8 cellular contexts compared by ENCODE assay signal in genomic region chr10:110304394-110304779, GRCh38. TPM values are rescaled to one million over a fixed set of nuclear protein-coding genes. Genes with fewer than 3 reads are reported as not detected.
DNase-seq lines count a peak whose midpoint lies in the region; ATAC-seq, FAIRE-seq and TF ChIP-seq lines count a peak whose summit lies in the region.

No MANE protein-coding gene starts in this region.

- H3K27me3 ChIP-seq in left ventricle myocardium inferior (ENCODE audit: low read depth): no peaks in the 10 kb centered on the region

- H3K4me3 ChIP-seq in left ventricle myocardium inferior (peak overlapping the region; percentile 90), skeletal muscle cell (ENCODE audit: low read depth, low read length) (peak overlapping the region; percentile 73)

- no peaks in the 10 kb centered on the region for H3K9me3 Mint-ChIP-seq in activated CD8-positive, alpha-beta T cell treated with anti-CD3 and anti-CD28 coated beads for 36 hours

- peaks cover 64% of the 10 kb centered on the region for H3K4me1 ChIP-seq in left ventricle myocardium inferior

- ATAC-seq in GM18909 (IDR thresholded peaks at IDR 0.05; ENCODE audit: poor library complexity, unreplicated experiment): peak; percentile 48
- peak; percentile 49 for ATAC-seq in HG03135 (IDR thresholded peaks at IDR 0.05; ENCODE audit: unreplicated experiment)
- ATAC-seq in activated CD8-positive, alpha-beta T cell treated with anti-CD3 and anti-CD28 coated beads for 36 hours: peak; percentile 50

- H3K27me3 Mint-ChIP-seq in activated CD8-positive, alpha-beta T cell treated with anti-CD3 and anti-CD28 coated beads for 36 hours: no peaks in the 10 kb centered on the region

- H3K9me3 ChIP-seq in left ventricle myocardium inferior (replicated peaks): no peaks in the 10 kb centered on the region

- H3K27ac Mint-ChIP-seq in activated CD8-positive, alpha-beta T cell treated with anti-CD3 and anti-CD28 coated beads for 36 hours: peak overlapping the region; percentile 98

- DNase-seq in AG08396 (ENCODE audit: low spot score) (peak; percentile 67), left ventricle myocardium inferior (no peak), skeletal muscle cell (ENCODE audit: low read depth) (no peak), islet precursor cell (no peak), HTR-8/SVneo (ENCODE audit: insufficient read length, low spot score) (no peak)
- no peak for DNase-seq in activated CD8-positive, alpha-beta T cell treated with anti-CD3 and anti-CD28 coated beads for 36 hours

- peaks cover 27% of the 10 kb centered on the region for H3K36me3 ChIP-seq in left ventricle myocardium inferior

- CTCF ChIA-PET in activated CD8-positive, alpha-beta T cell treated with anti-CD3 and anti-CD28 coated beads for 36 hours (lab: Charles Lee): interaction anchor here (0.8 to 5.6 kb wide), 11 partner anchors 15 to 306 kb away, joined by 3 to 55 read pairs (median 4); partner anchors contain the start of gene SMC3

- POLR2A ChIA-PET in activated CD8-positive, alpha-beta T cell treated with anti-CD3 and anti-CD28 coated beads for 36 hours (lab: Charles Lee): interaction anchor here (0.8 to 2.4 kb wide), 13 partner anchors 8 to 556 kb away, joined by 3 to 11 read pairs (median 3); partner anchors contain the start of gene SMC3

- peaks cover 39% of the 10 kb centered on the region for H3K36me3 Mint-ChIP-seq in activated CD8-positive, alpha-beta T cell treated with anti-CD3 and anti-CD28 coated beads for 36 hours (ENCODE audit: low read depth)

- FAIRE-seq in HTR-8/SVneo (lab: Jason Lieb, UNC): no peak

- H3K27ac ChIP-seq in left ventricle myocardium inferior (replicated peaks): peak overlapping the region; percentile 96

- peak overlapping the region; percentile 93 for H3K4me3 Mint-ChIP-seq in activated CD8-positive, alpha-beta T cell treated with anti-CD3 and anti-CD28 coated beads for 36 hours

- TF ChIP-seq CTCF in activated CD8-positive, alpha-beta T cell treated with anti-CD3 and anti-CD28 coated beads for 36 hours (IDR thresholded peaks at IDR 0.05): no peak
- TF ChIP-seq CTCF in left ventricle myocardium inferior (IDR thresholded peaks at IDR 0.05; ENCODE audit: borderline replicate concordance): no peak

- intact Hi-C loops in activated CD8-positive, alpha-beta T cell treated with anti-CD3 and anti-CD28 coated beads for 36 hours (cut with micrococcal nuclease): no loop called here
- intact Hi-C loops in left ventricle myocardium inferior (cut with micrococcal nuclease): no loop called here

- H3K4me1 Mint-ChIP-seq in activated CD8-positive, alpha-beta T cell treated with anti-CD3 and anti-CD28 coated beads for 36 hours (ENCODE audit: low read depth): peaks cover 43% of the 10 kb centered on the region

RNA-seq across cellular contexts. Expression of gene SMNDC1, which starts 0.3 kb away (rescaled TPM):
- 10 to 100 TPM; 39.7 to 42.4 TPM for total RNA-seq in activated CD8-positive, alpha-beta T cell treated with anti-CD3 and anti-CD28 coated beads for 36 hours
- 24.1 TPM for total RNA-seq in left ventricle myocardium inferior
